7 cellular contexts compared by ENCODE assay signal in the genomic region with DNA sequence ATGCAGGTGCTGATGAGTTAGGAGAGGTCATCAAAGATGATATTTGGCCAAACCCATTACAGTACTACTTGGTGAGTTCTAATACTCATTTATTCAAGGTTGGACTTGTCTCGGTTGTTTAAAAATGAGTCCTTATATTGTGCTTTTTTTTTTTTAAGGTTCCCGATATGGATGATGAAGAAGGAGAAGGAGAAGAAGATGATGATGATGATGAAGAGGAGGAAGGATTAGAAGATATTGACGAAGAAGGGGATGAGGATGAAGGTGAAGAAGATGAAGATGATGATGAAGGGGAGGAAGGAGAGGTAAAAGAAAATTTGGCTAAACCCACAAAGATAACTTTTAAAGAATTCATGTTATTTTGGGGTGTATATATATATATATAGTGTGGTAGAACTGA. TPM values are rescaled to one million over a fixed set of nuclear protein-coding genes. Genes with fewer than 3 reads are reported as not detected.
DNase-seq lines count a peak whose midpoint lies in the region; ATAC-seq and TF ChIP-seq lines count a peak whose summit lies in the region.
"Not testable (repeated sequence)": the region's sequence is repeated elsewhere in the genome, so short reads cannot be mapped to it uniquely, and the experiment has no call there.

No MANE protein-coding gene starts in this region.

- peaks cover 63% of the 10 kb centered on the region for H3F3A ChIP-seq in GM23338 (replicated peaks; ENCODE audit: low read depth)

- WGBS in endodermal cell (ENCODE audit: insufficient coverage in 1 of 2, insufficient read length in 1 of 2), 2 experiments = 92 to 98% methylated on average over 3 of the region's 3 CpGs

- POLR2A ChIA-PET in activated B cell treated with CpG ODN at 0.5 μM for 24 hours (lab: Charles Lee) = interaction anchor here (0.7 to 3.3 kb wide), 7 partner anchors 8 to 50 kb away, joined by 3 to 61 read pairs (median 6); partner anchors contain the start of genes PKN3 and ZDHHC12

- H3K9ac ChIP-seq in endodermal cell (ENCODE audit: extremely low read depth, low read length, poor library complexity, severe bottlenecking) = not testable (repeated sequence)

- H2AFZ ChIP-seq in GM23338 = not testable (repeated sequence)

- H3K4me3 Mint-ChIP-seq in GM23338; activated naive CD8-positive, alpha-beta T cell treated with anti-CD3 and anti-CD28 coated beads for 36 hours; endodermal cell: not testable (repeated sequence)
- H3K4me3 Mint-ChIP-seq in activated B cell treated with CpG ODN at 0.5 μM for 24 hours (peak overlapping the region; percentile 36), natural killer cell (peak overlapping the region; percentile 14)
- peak overlapping the region in 1 of 2 donors; percentile 15 for H3K4me3 Mint-ChIP-seq in activated T-cell treated with anti-CD3 and anti-CD28 coated beads, Interleukin-2, amount 50 U/mL, for 72 hours
- peak overlapping the region; percentile 67 to 68 for H3K4me3 Mint-ChIP-seq in stimulated activated naive B cell treated with anti-CD40 and anti-IgM and Interleukin-4, amounts not matched to agents 10 μg/mL and 1 μg/mL and 100 μg/mL, for 72 hours

- H3K27ac ChIP-seq in GM23338 (ENCODE audit: low read depth) = peak overlapping the region; percentile 57; the same call in 1 of the 2 replicates
- H3K27ac ChIP-seq in endodermal cell (ENCODE audit: low read depth, low read length) = not testable (repeated sequence)

- not testable (repeated sequence) for H3K4me3 ChIP-seq in GM23338; endodermal cell (ENCODE audit: low read length)

- not testable (repeated sequence) for DNase-seq in GM23338 (ENCODE audit: low spot score); activated B cell treated with CpG ODN at 0.5 μM for 24 hours; activated T-cell treated with anti-CD3 and anti-CD28 coated beads, Interleukin-2, amount 50 U/mL, for 72 hours; activated naive CD8-positive, alpha-beta T cell treated with anti-CD3 and anti-CD28 coated beads for 36 hours; endodermal cell; natural killer cell; stimulated activated naive B cell treated with anti-CD40 and anti-IgM and Interleukin-4, amounts not matched to agents 10 μg/mL and 1 μg/mL and 100 μg/mL, for 72 hours

- CTCF ChIA-PET in activated B cell treated with CpG ODN at 0.5 μM for 24 hours (lab: Charles Lee) = interaction anchor here (0.8 to 1.0 kb wide), 2 partner anchors 8 to 10 kb away, joined by 3 read pairs; partner anchors contain the start of gene PKN3

- H3K4me1 Mint-ChIP-seq in GM23338 = not testable (repeated sequence)
- H3K4me1 Mint-ChIP-seq in activated B cell treated with CpG ODN at 0.5 μM for 24 hours (peaks cover 45% of the 10 kb centered on the region), endodermal cell (peaks cover 14% of the 10 kb centered on the region), natural killer cell (peaks cover 30 to 32% of the 10 kb centered on the region in 2 donors)
- H3K4me1 Mint-ChIP-seq in activated T-cell treated with anti-CD3 and anti-CD28 coated beads, Interleukin-2, amount 50 U/mL, for 72 hours (ENCODE audit: low read depth) = peaks cover 24% of the 10 kb centered on the region
- peaks cover 29% of the 10 kb centered on the region for H3K4me1 Mint-ChIP-seq in activated naive CD8-positive, alpha-beta T cell treated with anti-CD3 and anti-CD28 coated beads for 36 hours
- H3K4me1 Mint-ChIP-seq in stimulated activated naive B cell treated with anti-CD40 and anti-IgM and Interleukin-4, amounts not matched to agents 10 μg/mL and 1 μg/mL and 100 μg/mL, for 72 hours = peaks cover 13 to 38% of the 10 kb centered on the region in 2 donors

- H3K27me3 Mint-ChIP-seq in GM23338 (ENCODE audit: insufficient read depth, low read depth, poor library complexity) = peaks cover 15% of the 10 kb centered on the region
- not testable (repeated sequence) for H3K27me3 Mint-ChIP-seq in activated B cell treated with CpG ODN at 0.5 μM for 24 hours; activated T-cell treated with anti-CD3 and anti-CD28 coated beads, Interleukin-2, amount 50 U/mL, for 72 hours (ENCODE audit: low read depth); activated naive CD8-positive, alpha-beta T cell treated with anti-CD3 and anti-CD28 coated beads for 36 hours; endodermal cell (ENCODE audit: insufficient read depth); natural killer cell (ENCODE audit: low read depth in 2 of 2); stimulated activated naive B cell treated with anti-CD40 and anti-IgM and Interleukin-4, amounts not matched to agents 10 μg/mL and 1 μg/mL and 100 μg/mL, for 72 hours

- TF ChIP-seq CTCF in GM23338 (conservative IDR thresholded peaks at IDR 0.05; ENCODE audit: low read depth in 2 of 2); activated B cell treated with CpG ODN at 0.5 μM for 24 hours (IDR thresholded peaks at IDR 0.05); endodermal cell (conservative IDR thresholded peaks at IDR 0.05); natural killer cell (IDR thresholded peaks at IDR 0.05): not testable (repeated sequence)

- not testable (repeated sequence) for H3K4me2 ChIP-seq in GM23338

- not testable (repeated sequence) for H3K27me3 ChIP-seq in GM23338 (ENCODE audit: insufficient read depth); endodermal cell (ENCODE audit: control insufficient read depth, insufficient read depth, low read length, poor library complexity, severe bottlenecking)

- peaks cover 11% of the 10 kb centered on the region for H3K4me1 ChIP-seq in GM23338 (ENCODE audit: insufficient read depth)
- H3K4me1 ChIP-seq in endodermal cell (ENCODE audit: control insufficient read depth, insufficient read depth, low read length) = not testable (repeated sequence)

- H3K36me3 ChIP-seq in GM23338 (ENCODE audit: insufficient read depth) (peaks cover 64% of the 10 kb centered on the region), endodermal cell (ENCODE audit: control insufficient read depth, insufficient read depth, low read length) (peaks cover 73% of the 10 kb centered on the region)

- H3K79me2 ChIP-seq in GM23338 (replicated peaks; ENCODE audit: insufficient read depth) = peaks cover 44% of the 10 kb centered on the region

- not testable (repeated sequence) for H3K9me2 ChIP-seq in GM23338 (ENCODE audit: insufficient read depth)

- H3K9me3 ChIP-seq in endodermal cell (ENCODE audit: control insufficient read depth, low read length) = not testable (repeated sequence)

- intact Hi-C loops in activated B cell treated with CpG ODN at 0.5 μM for 24 hours (cut with micrococcal nuclease); natural killer cell (cut with micrococcal nuclease): not testable (repeated sequence)

- not testable (repeated sequence) for H3K9me3 Mint-ChIP-seq in GM23338; activated B cell treated with CpG ODN at 0.5 μM for 24 hours; activated T-cell treated with anti-CD3 and anti-CD28 coated beads, Interleukin-2, amount 50 U/mL, for 72 hours; activated naive CD8-positive, alpha-beta T cell treated with anti-CD3 and anti-CD28 coated beads for 36 hours; endodermal cell; natural killer cell; stimulated activated naive B cell treated with anti-CD40 and anti-IgM and Interleukin-4, amounts not matched to agents 10 μg/mL and 1 μg/mL and 100 μg/mL, for 72 hours

- not testable (repeated sequence) for ATAC-seq in GM23338; activated B cell treated with CpG ODN at 0.5 μM for 24 hours (ENCODE audit: low read depth); activated T-cell treated with anti-CD3 and anti-CD28 coated beads, Interleukin-2, amount 50 U/mL, for 72 hours (replicated peaks in 1 of 2); natural killer cell; stimulated activated naive B cell treated with anti-CD40 and anti-IgM and Interleukin-4, amounts not matched to agents 10 μg/mL and 1 μg/mL and 100 μg/mL, for 72 hours (replicated peaks)

- peaks cover 78% of the 10 kb centered on the region for H3K36me3 Mint-ChIP-seq in GM23338 (ENCODE audit: low read depth)
- peaks cover 66% of the 10 kb centered on the region for H3K36me3 Mint-ChIP-seq in activated B cell treated with CpG ODN at 0.5 μM for 24 hours (ENCODE audit: low read depth)
- peaks cover 17 to 36% of the 10 kb centered on the region in 2 donors for H3K36me3 Mint-ChIP-seq in activated T-cell treated with anti-CD3 and anti-CD28 coated beads, Interleukin-2, amount 50 U/mL, for 72 hours (ENCODE audit: insufficient read depth in 2 of 2)
- H3K36me3 Mint-ChIP-seq in activated naive CD8-positive, alpha-beta T cell treated with anti-CD3 and anti-CD28 coated beads for 36 hours = peaks cover 51% of the 10 kb centered on the region
- peaks cover 67% of the 10 kb centered on the region for H3K36me3 Mint-ChIP-seq in endodermal cell (ENCODE audit: low read depth)
- peaks cover 42% of the 10 kb centered on the region for H3K36me3 Mint-ChIP-seq in natural killer cell
- H3K36me3 Mint-ChIP-seq in stimulated activated naive B cell treated with anti-CD40 and anti-IgM and Interleukin-4, amounts not matched to agents 10 μg/mL and 1 μg/mL and 100 μg/mL, for 72 hours = peaks cover 46 to 51% of the 10 kb centered on the region in 2 donors

- H4K20me1 ChIP-seq in GM23338 (replicated peaks; ENCODE audit: insufficient read depth) = peaks cover 46% of the 10 kb centered on the region

- H3K27ac Mint-ChIP-seq in GM23338 = not testable (repeated sequence)
- H3K27ac Mint-ChIP-seq in activated B cell treated with CpG ODN at 0.5 μM for 24 hours (peak overlapping the region; percentile 74), endodermal cell (peak overlapping the region; percentile 6), natural killer cell (peak overlapping the region; percentile 68 to 92)
- H3K27ac Mint-ChIP-seq in activated T-cell treated with anti-CD3 and anti-CD28 coated beads, Interleukin-2, amount 50 U/mL, for 72 hours = peak overlapping the region; percentile 79
- H3K27ac Mint-ChIP-seq in activated naive CD8-positive, alpha-beta T cell treated with anti-CD3 and anti-CD28 coated beads for 36 hours = peak overlapping the region; percentile 55
- H3K27ac Mint-ChIP-seq in stimulated activated naive B cell treated with anti-CD40 and anti-IgM and Interleukin-4, amounts not matched to agents 10 μg/mL and 1 μg/mL and 100 μg/mL, for 72 hours = peak overlapping the region; percentile 89

RNA-seq across cellular contexts. Expression of gene SET, which starts 4.7 kb away (rescaled TPM):
- total RNA-seq in GM23338 (2014; rRNA removed; shearing (Covaris generic)) = 949 and 964 TPM in 2 replicates
- 1,113 and 1,261 TPM in 2 replicates for polyA plus RNA-seq in GM23338 (2016; fragmentation: Nextera tagmentation; extraction: Ambion mirVana)
- total RNA-seq in activated B cell treated with CpG ODN at 0.5 μM for 24 hours (762 and 801 TPM in 2 replicates), endodermal cell (100 to 1,000 TPM; 762 to 795 TPM), natural killer cell (100 to 1,000 TPM; 331 to 341 (median 334) TPM)
- 100 to 1,000 TPM; 448 to 582 TPM for total RNA-seq in activated T-cell treated with anti-CD3 and anti-CD28 coated beads, Interleukin-2, amount 50 U/mL, for 72 hours
- 100 to 1,000 TPM; 953 to 971 TPM for total RNA-seq in activated naive CD8-positive, alpha-beta T cell treated with anti-CD3 and anti-CD28 coated beads for 36 hours
- polyA plus RNA-seq in endodermal cell (2013, experiment 1 of 2) = 715 TPM
- 707 TPM for polyA plus RNA-seq in endodermal cell (2013, experiment 2 of 2)

RNA-seq across cellular contexts. Expression of gene PKN3, which starts 8.6 kb away (rescaled TPM):
- total RNA-seq in GM23338 (2014; rRNA removed; shearing (Covaris generic)) = 16.3 and 17.7 TPM in 2 replicates
- polyA plus RNA-seq in GM23338 (2016; fragmentation: Nextera tagmentation; extraction: Ambion mirVana) = 6.2 and 6.7 TPM in 2 replicates
- total RNA-seq in activated B cell treated with CpG ODN at 0.5 μM for 24 hours = 16.9 and 17.4 TPM in 2 replicates
- total RNA-seq in activated T-cell treated with anti-CD3 and anti-CD28 coated beads, Interleukin-2, amount 50 U/mL, for 72 hours = 10 to 100 TPM; 11.6 to 22.9 TPM
- total RNA-seq in activated naive CD8-positive, alpha-beta T cell treated with anti-CD3 and anti-CD28 coated beads for 36 hours = 1 to 10 TPM; 7.2 to 7.8 TPM
- 10 to 100 TPM; 26.0 to 27.2 TPM for total RNA-seq in endodermal cell
- polyA plus RNA-seq in endodermal cell (2013, experiment 1 of 2) = 17.5 TPM
- 17.8 TPM for polyA plus RNA-seq in endodermal cell (2013, experiment 2 of 2)
- total RNA-seq in natural killer cell = 1 to 10 TPM; 3.6 to 4.5 (median 3.9) TPM

RNA-seq across cellular contexts. Expression of gene ZDHHC12, which starts 30.2 kb away (rescaled TPM):
- total RNA-seq in GM23338 (2014; rRNA removed; shearing (Covaris generic)) = 54.1 and 57.9 TPM in 2 replicates
- 47.5 and 50.3 TPM in 2 replicates for polyA plus RNA-seq in GM23338 (2016; fragmentation: Nextera tagmentation; extraction: Ambion mirVana)
- total RNA-seq in activated B cell treated with CpG ODN at 0.5 μM for 24 hours (40.0 and 40.7 TPM in 2 replicates), endodermal cell (10 to 100 TPM; 50.5 to 59.6 TPM), natural killer cell (10 to 100 TPM; 26.1 to 37.1 (median 28.6) TPM)
- 10 to 100 TPM; 48.7 to 53.7 TPM for total RNA-seq in activated T-cell treated with anti-CD3 and anti-CD28 coated beads, Interleukin-2, amount 50 U/mL, for 72 hours
- total RNA-seq in activated naive CD8-positive, alpha-beta T cell treated with anti-CD3 and anti-CD28 coated beads for 36 hours = 10 to 100 TPM; 47.1 to 52.6 TPM
- 27.6 TPM for polyA plus RNA-seq in endodermal cell (2013, experiment 1 of 2)
- polyA plus RNA-seq in endodermal cell (2013, experiment 2 of 2) = 26.7 TPM

RNA-seq across cellular contexts. Expression of gene DYNC2I2, which starts 37.1 kb away (rescaled TPM):
- 68.4 and 78.3 TPM in 2 replicates for total RNA-seq in GM23338 (2014; rRNA removed; shearing (Covaris generic))
- 48.7 and 51.5 TPM in 2 replicates for polyA plus RNA-seq in GM23338 (2016; fragmentation: Nextera tagmentation; extraction: Ambion mirVana)
- total RNA-seq in activated B cell treated with CpG ODN at 0.5 μM for 24 hours (58.0 and 60.2 TPM in 2 replicates), endodermal cell (100 to 1,000 TPM in 1 of 2 donors, 10 to 100 TPM in 1; 87.8 to 119 TPM), natural killer cell (1 to 10 TPM; 5.2 to 6.3 (median 5.5) TPM)
- total RNA-seq in activated T-cell treated with anti-CD3 and anti-CD28 coated beads, Interleukin-2, amount 50 U/mL, for 72 hours = 10 to 100 TPM; 27.1 to 31.2 TPM
- total RNA-seq in activated naive CD8-positive, alpha-beta T cell treated with anti-CD3 and anti-CD28 coated beads for 36 hours = 10 to 100 TPM; 34.3 to 38.1 TPM
- polyA plus RNA-seq in endodermal cell (2013, experiment 1 of 2) = 83.9 TPM
- polyA plus RNA-seq in endodermal cell (2013, experiment 2 of 2) = 77.9 TPM
